In the genomic region with DNA sequence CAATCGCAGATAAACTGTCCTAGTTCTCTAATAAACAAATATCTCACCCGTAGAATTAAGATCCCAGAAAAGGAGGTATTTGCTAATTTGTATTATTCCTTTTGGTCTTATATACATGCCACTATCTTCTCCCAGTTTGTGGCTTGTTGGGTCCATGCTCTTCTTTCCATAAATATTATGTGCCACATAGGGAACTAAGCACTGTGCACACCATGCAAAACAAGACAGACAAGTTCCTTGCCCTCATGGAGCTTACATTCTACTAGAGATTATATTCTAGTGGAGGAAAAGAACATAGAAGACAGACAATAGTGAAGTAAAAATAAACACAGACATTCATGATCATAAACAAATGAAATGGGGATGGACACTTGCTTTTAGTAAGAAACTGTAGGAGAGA, we compare ENCODE assay signal across 24 cellular contexts. TPM values are rescaled to one million over a fixed set of nuclear protein-coding genes. Genes with fewer than 3 reads are reported as not detected.
DNase-seq lines count a peak whose midpoint lies in the region; ATAC-seq, FAIRE-seq and TF ChIP-seq lines count a peak whose summit lies in the region.
"Had no signal": no experiment of that assay in that cellular context is flagged by ENCODE, and none has a peak within 500 bp of the region (broad histone marks: within the 10 kb centered on the region; RNA-seq: fewer than 3 reads in every experiment).

No MANE protein-coding gene starts in this region.

- H3K9me3 Mint-ChIP-seq in activated CD8-positive, alpha-beta T cell treated with anti-CD3 and anti-CD28 coated beads for 36 hours, result no peaks in the 10 kb centered on the region
- no peaks in the 10 kb centered on the region for H3K9me3 Mint-ChIP-seq in activated CD8-positive, alpha-beta T cell treated with anti-CD3 and anti-CD28 coated beads, Interleukin-2, amount 10 ng/mL, durations not matched to agents 7 days and 5 days (ENCODE audit: insufficient read depth)
- no peaks in the 10 kb centered on the region for H3K9me3 Mint-ChIP-seq in CD8-positive, alpha-beta T cell
- H3K9me3 Mint-ChIP-seq in activated T-helper 2 cell treated with anti-CD3 and anti-CD28 coated beads, Interferon-gamma antibody, Interleukin-2, Interleukin-4, amounts not matched to agents 10 μg/mL and 5 μg/mL and 100 μg/mL, durations not matched to agents 14 hours and 24 hours and 36 hours, result peaks cover 5% of the 10 kb centered on the region
- H3K9me3 Mint-ChIP-seq in nephron, result no peaks in the 10 kb centered on the region
- H3K9me3 Mint-ChIP-seq: CD4-positive, CD25-positive, alpha-beta regulatory T cell; HFFc6 had no signal

- no peaks in the 10 kb centered on the region for H3K9me3 ChIP-seq in CD8-positive, alpha-beta T cell (ENCODE audit: low read length)
- H3K9me3 ChIP-seq in MM.1S (replicated peaks; ENCODE audit: insufficient read depth, low read length), result no peaks in the 10 kb centered on the region
- H3K9me3 ChIP-seq: BLaER1 treated with 17β-estradiol and CSF1 and Interleukin-3, amounts not matched to agents 10 nM and 100 nM had no signal

- DNase-seq in activated CD8-positive, alpha-beta T cell treated with anti-CD3 and anti-CD28 coated beads for 36 hours, result no peak
- no peak for DNase-seq in activated CD8-positive, alpha-beta T cell treated with anti-CD3 and anti-CD28 coated beads, Interleukin-2, amount 10 ng/mL, durations not matched to agents 7 days and 5 days
- no peak for DNase-seq in CD8-positive, alpha-beta T cell
- DNase-seq in activated T-helper 2 cell treated with anti-CD3 and anti-CD28 coated beads, Interferon-gamma antibody, Interleukin-2, Interleukin-4, amounts not matched to agents 10 μg/mL and 5 μg/mL and 100 μg/mL, durations not matched to agents 14 hours and 24 hours and 36 hours (ENCODE audit: low spot score), result no peak
- DNase-seq in MM.1S (no peak), frontal cortex (ENCODE audit: low spot score in 2 of 2) (no peak)
- DNase-seq: ACHN; CD4-positive, CD25-positive, alpha-beta regulatory T cell; COR-L47; DMS153; DMS79 treated with DMSO at 0.1 percent for 48 hours; EL; HCEC 1CT; HFFc6 had no signal

- POLR2A ChIA-PET in activated CD8-positive, alpha-beta T cell treated with anti-CD3 and anti-CD28 coated beads for 36 hours (lab: Charles Lee), result interaction anchor here (0.6 to 2.1 kb wide), 7 partner anchors 8 to 75 kb away, joined by 3 to 7 read pairs (median 4); partner anchors contain the start of gene DNAJC28
- POLR2A ChIA-PET in activated CD8-positive, alpha-beta T cell treated with anti-CD3 and anti-CD28 coated beads, Interleukin-2, amount 10 ng/mL, durations not matched to agents 7 days and 5 days (lab: Charles Lee), result interaction anchor here (0.7 kb wide), 1 partner anchor 212 kb away, joined by 3 read pairs; the partner anchor contains the start of gene IFNAR1
- POLR2A ChIA-PET in CD8-positive, alpha-beta T cell (lab: Charles Lee), result interaction anchor here (0.6 kb wide), 1 partner anchor 1870 kb away, joined by 3 read pairs; no protein-coding TSS in a partner anchor

- H3K9me2 ChIP-seq in MM.1S (replicated peaks; ENCODE audit: insufficient read depth, low read length), result no peaks in the 10 kb centered on the region

- ATAC-seq in activated CD8-positive, alpha-beta T cell treated with anti-CD3 and anti-CD28 coated beads for 36 hours, result no peak
- ATAC-seq in activated CD8-positive, alpha-beta T cell treated with anti-CD3 and anti-CD28 coated beads, Interleukin-2, amount 10 ng/mL, durations not matched to agents 7 days and 5 days, result no peak
- ATAC-seq in CD8-positive, alpha-beta T cell, result no peak
- no peak for ATAC-seq in GM18909 (IDR thresholded peaks at IDR 0.05; ENCODE audit: poor library complexity, unreplicated experiment)
- ATAC-seq: HepG2 had no signal

- CTCF ChIA-PET in activated CD8-positive, alpha-beta T cell treated with anti-CD3 and anti-CD28 coated beads for 36 hours (lab: Charles Lee), result interaction anchor here (0.8 to 1.9 kb wide), 3 partner anchors 24 to 69 kb away, joined by 4 to 7 read pairs (median 4); partner anchors contain the start of gene DONSON
- CTCF ChIA-PET in activated CD8-positive, alpha-beta T cell treated with anti-CD3 and anti-CD28 coated beads, Interleukin-2, amount 10 ng/mL, durations not matched to agents 7 days and 5 days (lab: Charles Lee), result interaction anchor here (0.8 to 1.1 kb wide), 2 partner anchors 17 to 40 kb away, joined by 3 read pairs; no protein-coding TSS in a partner anchor
- CTCF ChIA-PET in CD8-positive, alpha-beta T cell (lab: Charles Lee), result interaction anchor here (0.7 to 1.2 kb wide), 2 partner anchors 70 to 176 kb away, joined by 3 read pairs; no protein-coding TSS in a partner anchor

- peaks cover 75% of the 10 kb centered on the region for H3K36me3 Mint-ChIP-seq in activated CD8-positive, alpha-beta T cell treated with anti-CD3 and anti-CD28 coated beads for 36 hours (ENCODE audit: low read depth)
- H3K36me3 Mint-ChIP-seq in activated CD8-positive, alpha-beta T cell treated with anti-CD3 and anti-CD28 coated beads, Interleukin-2, amount 10 ng/mL, durations not matched to agents 7 days and 5 days (ENCODE audit: low read depth), result peaks cover 66% of the 10 kb centered on the region
- H3K36me3 Mint-ChIP-seq in CD8-positive, alpha-beta T cell, result peaks cover 69% of the 10 kb centered on the region
- peaks cover 73% of the 10 kb centered on the region for H3K36me3 Mint-ChIP-seq in activated T-helper 2 cell treated with anti-CD3 and anti-CD28 coated beads, Interferon-gamma antibody, Interleukin-2, Interleukin-4, amounts not matched to agents 10 μg/mL and 5 μg/mL and 100 μg/mL, durations not matched to agents 14 hours and 24 hours and 36 hours (ENCODE audit: low read depth)
- H3K36me3 Mint-ChIP-seq in nephron (ENCODE audit: low read depth), result peaks cover 52% of the 10 kb centered on the region

- H3K79me2 ChIP-seq in MM.1S (ENCODE audit: low read length), result peaks cover 69% of the 10 kb centered on the region

- peaks cover 16% of the 10 kb centered on the region for H3K4me1 ChIP-seq in CD8-positive, alpha-beta T cell (ENCODE audit: insufficient read depth, low read length)
- peaks cover 8% of the 10 kb centered on the region for H3K4me1 ChIP-seq in MM.1S (ENCODE audit: low read length)

- no peak overlapping the region for H3K27ac ChIP-seq in CD8-positive, alpha-beta T cell (ENCODE audit: low read depth, low read length)
- no peak overlapping the region for H3K27ac ChIP-seq in MM.1S (ENCODE audit: low read length)
- H3K27ac ChIP-seq: BLaER1 treated with 17β-estradiol and CSF1 and Interleukin-3, amounts not matched to agents 10 nM and 100 nM had no signal

- H4K20me1 ChIP-seq in MM.1S (ENCODE audit: insufficient read depth, low read length), result no peaks in the 10 kb centered on the region

- no peak overlapping the region for H3K4me3 Mint-ChIP-seq in activated CD8-positive, alpha-beta T cell treated with anti-CD3 and anti-CD28 coated beads for 36 hours
- no peak overlapping the region for H3K4me3 Mint-ChIP-seq in activated CD8-positive, alpha-beta T cell treated with anti-CD3 and anti-CD28 coated beads, Interleukin-2, amount 10 ng/mL, durations not matched to agents 7 days and 5 days
- no peak overlapping the region for H3K4me3 Mint-ChIP-seq in CD8-positive, alpha-beta T cell
- H3K4me3 Mint-ChIP-seq in activated T-helper 2 cell treated with anti-CD3 and anti-CD28 coated beads, Interferon-gamma antibody, Interleukin-2, Interleukin-4, amounts not matched to agents 10 μg/mL and 5 μg/mL and 100 μg/mL, durations not matched to agents 14 hours and 24 hours and 36 hours (ENCODE audit: low read depth), result no peak overlapping the region
- H3K4me3 Mint-ChIP-seq in nephron, result peak overlapping the region in 2 of 3 experiments; percentile 12 to 26
- H3K4me3 Mint-ChIP-seq: HFFc6 had no signal

- intact Hi-C loops in activated CD8-positive, alpha-beta T cell treated with anti-CD3 and anti-CD28 coated beads for 36 hours (cut with micrococcal nuclease), result no loop called here
- intact Hi-C loops in CD8-positive, alpha-beta T cell (cut with DNase I, micrococcal nuclease), result no loop called here
- intact Hi-C loops in activated T-helper 2 cell treated with anti-CD3 and anti-CD28 coated beads, Interferon-gamma antibody, Interleukin-2, Interleukin-4, amounts not matched to agents 10 μg/mL and 5 μg/mL and 100 μg/mL, durations not matched to agents 14 hours and 24 hours and 36 hours (cut with micrococcal nuclease), result no loop called here

- no peak overlapping the region for H2AFZ ChIP-seq in MM.1S (ENCODE audit: low read length)

- H3K27ac Mint-ChIP-seq in activated CD8-positive, alpha-beta T cell treated with anti-CD3 and anti-CD28 coated beads for 36 hours, result peak overlapping the region; percentile 13
- no peak overlapping the region for H3K27ac Mint-ChIP-seq in activated CD8-positive, alpha-beta T cell treated with anti-CD3 and anti-CD28 coated beads, Interleukin-2, amount 10 ng/mL, durations not matched to agents 7 days and 5 days
- H3K27ac Mint-ChIP-seq in CD8-positive, alpha-beta T cell, result peak overlapping the region; percentile 11
- H3K27ac Mint-ChIP-seq in activated T-helper 2 cell treated with anti-CD3 and anti-CD28 coated beads, Interferon-gamma antibody, Interleukin-2, Interleukin-4, amounts not matched to agents 10 μg/mL and 5 μg/mL and 100 μg/mL, durations not matched to agents 14 hours and 24 hours and 36 hours, result peak overlapping the region; percentile 15
- H3K27ac Mint-ChIP-seq in nephron, result no peak overlapping the region
- H3K27ac Mint-ChIP-seq: CD4-positive, CD25-positive, alpha-beta regulatory T cell; HFFc6 had no signal

- no peak overlapping the region for H3K4me3 ChIP-seq in CD8-positive, alpha-beta T cell (ENCODE audit: low read depth, low read length)
- no peak overlapping the region for H3K4me3 ChIP-seq in MM.1S (ENCODE audit: low read length)
- H3K4me3 ChIP-seq: BLaER1 treated with 17β-estradiol and CSF1 and Interleukin-3, amounts not matched to agents 10 nM and 100 nM had no signal

- no peaks in the 10 kb centered on the region for H3K27me3 Mint-ChIP-seq in activated CD8-positive, alpha-beta T cell treated with anti-CD3 and anti-CD28 coated beads for 36 hours
- H3K27me3 Mint-ChIP-seq in activated CD8-positive, alpha-beta T cell treated with anti-CD3 and anti-CD28 coated beads, Interleukin-2, amount 10 ng/mL, durations not matched to agents 7 days and 5 days (ENCODE audit: low read depth), result no peaks in the 10 kb centered on the region
- no peaks in the 10 kb centered on the region for H3K27me3 Mint-ChIP-seq in CD8-positive, alpha-beta T cell (ENCODE audit: low read depth)
- H3K27me3 Mint-ChIP-seq in activated T-helper 2 cell treated with anti-CD3 and anti-CD28 coated beads, Interferon-gamma antibody, Interleukin-2, Interleukin-4, amounts not matched to agents 10 μg/mL and 5 μg/mL and 100 μg/mL, durations not matched to agents 14 hours and 24 hours and 36 hours (ENCODE audit: low read depth), result no peaks in the 10 kb centered on the region
- no peaks in the 10 kb centered on the region for H3K27me3 Mint-ChIP-seq in nephron (ENCODE audit: low read depth)
- H3K27me3 Mint-ChIP-seq: CD4-positive, CD25-positive, alpha-beta regulatory T cell had no signal

- TF ChIP-seq CTCF in activated CD8-positive, alpha-beta T cell treated with anti-CD3 and anti-CD28 coated beads for 36 hours (IDR thresholded peaks at IDR 0.05), result no peak
- no peak for TF ChIP-seq CTCF in CD8-positive, alpha-beta T cell (IDR thresholded peaks at IDR 0.05)
- no peak for TF ChIP-seq CTCF in nephron (IDR thresholded peaks at IDR 0.05; ENCODE audit: unreplicated experiment in 3 of 3)
- TF ChIP-seq CTCF in MM.1S (IDR thresholded peaks at IDR 0.05; ENCODE audit: low read length), result no peak

- H3K9ac ChIP-seq in MM.1S (ENCODE audit: low read length), result no peak overlapping the region
- H3K9ac ChIP-seq: BLaER1 treated with 17β-estradiol and CSF1 and Interleukin-3, amounts not matched to agents 10 nM and 100 nM had no signal

- no peaks in the 10 kb centered on the region for H3K27me3 ChIP-seq in CD8-positive, alpha-beta T cell (ENCODE audit: insufficient read depth, low read length)
- H3K27me3 ChIP-seq in MM.1S (replicated peaks; ENCODE audit: insufficient read depth, low read length), result no peaks in the 10 kb centered on the region
- H3K27me3 ChIP-seq: BLaER1 treated with 17β-estradiol and CSF1 and Interleukin-3, amounts not matched to agents 10 nM and 100 nM had no signal

- no peak overlapping the region for H3K4me2 ChIP-seq in MM.1S (ENCODE audit: low read depth, low read length)
- H3K4me2 ChIP-seq: BLaER1 treated with 17β-estradiol and CSF1 and Interleukin-3, amounts not matched to agents 10 nM and 100 nM had no signal

- H3K36me3 ChIP-seq in CD8-positive, alpha-beta T cell (ENCODE audit: insufficient read depth, low read length), result peaks cover 31% of the 10 kb centered on the region
- H3K36me3 ChIP-seq in MM.1S (replicated peaks; ENCODE audit: insufficient read depth, low read length), result peaks cover 37% of the 10 kb centered on the region

- FAIRE-seq in frontal cortex (lab: Jason Lieb, UNC), result no peak
- FAIRE-seq: D721Med, G401.6, GM12891, GM19239, H1, HepG2, HTR-8/SVneo had no signal

- peaks cover 26% of the 10 kb centered on the region for H3K4me1 Mint-ChIP-seq in activated CD8-positive, alpha-beta T cell treated with anti-CD3 and anti-CD28 coated beads for 36 hours (ENCODE audit: low read depth)
- peaks cover 24% of the 10 kb centered on the region for H3K4me1 Mint-ChIP-seq in activated CD8-positive, alpha-beta T cell treated with anti-CD3 and anti-CD28 coated beads, Interleukin-2, amount 10 ng/mL, durations not matched to agents 7 days and 5 days (ENCODE audit: low read depth)
- H3K4me1 Mint-ChIP-seq in CD8-positive, alpha-beta T cell (ENCODE audit: low read depth), result peaks cover 27% of the 10 kb centered on the region
- H3K4me1 Mint-ChIP-seq in activated T-helper 2 cell treated with anti-CD3 and anti-CD28 coated beads, Interferon-gamma antibody, Interleukin-2, Interleukin-4, amounts not matched to agents 10 μg/mL and 5 μg/mL and 100 μg/mL, durations not matched to agents 14 hours and 24 hours and 36 hours (ENCODE audit: low read depth), result peaks cover 20% of the 10 kb centered on the region
- peaks cover 8% of the 10 kb centered on the region for H3K4me1 Mint-ChIP-seq in nephron

- H3F3A ChIP-seq in MM.1S (ENCODE audit: insufficient read depth, low read length), result peaks cover 18% of the 10 kb centered on the region

RNA-seq across cellular contexts. Expression of gene GART, which starts 4.7 kb away (rescaled TPM):
- total RNA-seq in activated CD8-positive, alpha-beta T cell treated with anti-CD3 and anti-CD28 coated beads for 36 hours, result 100 to 1,000 TPM; 224 to 232 TPM
- total RNA-seq in activated CD8-positive, alpha-beta T cell treated with anti-CD3 and anti-CD28 coated beads, Interleukin-2, amount 10 ng/mL, durations not matched to agents 7 days and 5 days, result 100 to 1,000 TPM; 138 to 147 TPM
- 10 to 100 TPM; 17.6 to 23.5 TPM for total RNA-seq in CD8-positive, alpha-beta T cell
- total RNA-seq in activated T-helper 2 cell treated with anti-CD3 and anti-CD28 coated beads, Interferon-gamma antibody, Interleukin-2, Interleukin-4, amounts not matched to agents 10 μg/mL and 5 μg/mL and 100 μg/mL, durations not matched to agents 14 hours and 24 hours and 36 hours, result 197 and 199 TPM in 2 replicates
- 83.2 TPM for total RNA-seq in frontal cortex

RNA-seq across cellular contexts. Expression of gene SON, which starts 5.6 kb away (rescaled TPM):
- 100 to 1,000 TPM; 267 to 276 TPM for total RNA-seq in activated CD8-positive, alpha-beta T cell treated with anti-CD3 and anti-CD28 coated beads for 36 hours
- total RNA-seq in activated CD8-positive, alpha-beta T cell treated with anti-CD3 and anti-CD28 coated beads, Interleukin-2, amount 10 ng/mL, durations not matched to agents 7 days and 5 days, result 100 to 1,000 TPM; 284 to 285 TPM
- total RNA-seq in CD8-positive, alpha-beta T cell, result 100 to 1,000 TPM; 418 to 422 TPM
- 345 and 376 TPM in 2 replicates for total RNA-seq in activated T-helper 2 cell treated with anti-CD3 and anti-CD28 coated beads, Interferon-gamma antibody, Interleukin-2, Interleukin-4, amounts not matched to agents 10 μg/mL and 5 μg/mL and 100 μg/mL, durations not matched to agents 14 hours and 24 hours and 36 hours
- 95.0 TPM for total RNA-seq in frontal cortex

RNA-seq across cellular contexts. Expression of gene DNAJC28, which starts 45.7 kb away (rescaled TPM):
- total RNA-seq in activated CD8-positive, alpha-beta T cell treated with anti-CD3 and anti-CD28 coated beads for 36 hours, result under 1 TPM; 0.22 to 0.56 TPM
- total RNA-seq in activated CD8-positive, alpha-beta T cell treated with anti-CD3 and anti-CD28 coated beads, Interleukin-2, amount 10 ng/mL, durations not matched to agents 7 days and 5 days, result under 1 TPM; 0.40 to 0.73 TPM
- total RNA-seq in CD8-positive, alpha-beta T cell, result under 1 TPM; 0.22 to 0.33 TPM
- 0.16 and 0.37 TPM in 2 replicates for total RNA-seq in activated T-helper 2 cell treated with anti-CD3 and anti-CD28 coated beads, Interferon-gamma antibody, Interleukin-2, Interleukin-4, amounts not matched to agents 10 μg/mL and 5 μg/mL and 100 μg/mL, durations not matched to agents 14 hours and 24 hours and 36 hours
- 6.5 TPM for total RNA-seq in frontal cortex

RNA-seq across cellular contexts. Expression of gene DONSON, which starts 51.3 kb away (rescaled TPM):
- 10 to 100 TPM; 36.8 to 41.5 TPM for total RNA-seq in activated CD8-positive, alpha-beta T cell treated with anti-CD3 and anti-CD28 coated beads for 36 hours
- 10 to 100 TPM; 43.3 to 44.1 TPM for total RNA-seq in activated CD8-positive, alpha-beta T cell treated with anti-CD3 and anti-CD28 coated beads, Interleukin-2, amount 10 ng/mL, durations not matched to agents 7 days and 5 days
- total RNA-seq in CD8-positive, alpha-beta T cell, result 10 to 100 TPM; 11.0 to 11.9 TPM
- total RNA-seq in activated T-helper 2 cell treated with anti-CD3 and anti-CD28 coated beads, Interferon-gamma antibody, Interleukin-2, Interleukin-4, amounts not matched to agents 10 μg/mL and 5 μg/mL and 100 μg/mL, durations not matched to agents 14 hours and 24 hours and 36 hours, result 40.3 and 41.7 TPM in 2 replicates
- 24.5 TPM for total RNA-seq in frontal cortex

RNA-seq across cellular contexts. Expression of gene TMEM50B, which starts 57.4 kb away (rescaled TPM):
- 10 to 100 TPM; 14.4 to 15.2 TPM for total RNA-seq in activated CD8-positive, alpha-beta T cell treated with anti-CD3 and anti-CD28 coated beads for 36 hours
- 10 to 100 TPM; 34.9 to 37.5 TPM for total RNA-seq in activated CD8-positive, alpha-beta T cell treated with anti-CD3 and anti-CD28 coated beads, Interleukin-2, amount 10 ng/mL, durations not matched to agents 7 days and 5 days
- 10 to 100 TPM; 32.6 to 34.0 TPM for total RNA-seq in CD8-positive, alpha-beta T cell
- total RNA-seq in activated T-helper 2 cell treated with anti-CD3 and anti-CD28 coated beads, Interferon-gamma antibody, Interleukin-2, Interleukin-4, amounts not matched to agents 10 μg/mL and 5 μg/mL and 100 μg/mL, durations not matched to agents 14 hours and 24 hours and 36 hours, result 16.5 and 18.7 TPM in 2 replicates
- 46.9 TPM for total RNA-seq in frontal cortex

Comparison
In these comparisons a context has a peak if more than half of its experiments do, and no peak if none do; other contexts are left out.
1. H3K27ac Mint-ChIP-seq: peak in activated CD8-positive, alpha-beta T cell treated with anti-CD3 and anti-CD28 coated beads for 36 hours (single experiment), CD8-positive, alpha-beta T cell (single experiment) and activated T-helper 2 cell treated with anti-CD3 and anti-CD28 coated beads, Interferon-gamma antibody, Interleukin-2, Interleukin-4, amounts not matched to agents 10 μg/mL and 5 μg/mL and 100 μg/mL, durations not matched to agents 14 hours and 24 hours and 36 hours (single experiment); none in activated CD8-positive, alpha-beta T cell treated with anti-CD3 and anti-CD28 coated beads, Interleukin-2, amount 10 ng/mL, durations not matched to agents 7 days and 5 days (single experiment) and nephron (0 of 3).
2. H3K4me3 Mint-ChIP-seq: peak in nephron (2 of 3); none in activated CD8-positive, alpha-beta T cell treated with anti-CD3 and anti-CD28 coated beads for 36 hours (single experiment), activated CD8-positive, alpha-beta T cell treated with anti-CD3 and anti-CD28 coated beads, Interleukin-2, amount 10 ng/mL, durations not matched to agents 7 days and 5 days (single experiment), CD8-positive, alpha-beta T cell (single experiment) and activated T-helper 2 cell treated with anti-CD3 and anti-CD28 coated beads, Interferon-gamma antibody, Interleukin-2, Interleukin-4, amounts not matched to agents 10 μg/mL and 5 μg/mL and 100 μg/mL, durations not matched to agents 14 hours and 24 hours and 36 hours (single experiment).